In the genomic region with DNA sequence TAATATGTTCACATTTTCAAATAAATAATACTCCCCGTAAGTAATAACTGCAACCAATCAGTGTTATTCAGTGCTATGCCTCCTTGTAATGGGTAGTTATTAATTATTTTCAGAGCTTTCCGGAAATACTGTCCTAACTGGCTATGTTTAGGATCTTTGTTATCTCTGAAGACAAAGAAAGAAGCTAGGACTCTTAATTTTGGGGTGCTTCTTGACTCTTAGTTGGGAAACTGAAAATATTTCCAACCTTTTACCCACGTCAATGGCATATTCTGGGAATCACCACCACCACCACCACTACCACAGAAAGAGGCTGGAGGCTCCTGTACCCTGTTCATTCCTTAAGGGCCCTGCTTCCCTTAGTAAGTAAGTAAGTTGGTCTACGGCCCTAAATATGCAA, we compare ENCODE assay signal across 20 cellular contexts. TPM values are rescaled to one million over a fixed set of nuclear protein-coding genes. Genes with fewer than 3 reads are reported as not detected.
DNase-seq lines count a peak whose midpoint lies in the region; ATAC-seq and TF ChIP-seq lines count a peak whose summit lies in the region.
"Had no signal": no experiment of that assay in that cellular context is flagged by ENCODE, and none has a peak within 500 bp of the region (broad histone marks: within the 10 kb centered on the region; RNA-seq: fewer than 3 reads in every experiment).

No MANE protein-coding gene starts in this region.

- peaks cover 27% of the 10 kb centered on the region for H3K4me1 Mint-ChIP-seq in activated naive CD4-positive, alpha-beta T cell treated with anti-CD3 and anti-CD28 coated beads, Interleukin-2, amount 50 U/mL, for 24 hours
- peaks cover 15% of the 10 kb centered on the region for H3K4me1 Mint-ChIP-seq in activated naive CD4-positive, alpha-beta T cell treated with anti-CD3 and anti-CD28 coated beads for 36 hours (ENCODE audit: low read depth)
- H3K4me1 Mint-ChIP-seq in CD8-positive, alpha-beta T cell (ENCODE audit: low read depth) = peaks cover 27% of the 10 kb centered on the region

- CTCF ChIA-PET in activated naive CD4-positive, alpha-beta T cell treated with anti-CD3 and anti-CD28 coated beads for 36 hours (lab: Charles Lee) = interaction anchor here (1.1 to 1.2 kb wide), 2 partner anchors 300 to 363 kb away, joined by 3 read pairs; no protein-coding TSS in a partner anchor
- CTCF ChIA-PET in CD8-positive, alpha-beta T cell (lab: Charles Lee) = interaction anchor here (0.6 to 1.1 kb wide), 2 partner anchors 75 to 333 kb away, joined by 3 read pairs; no protein-coding TSS in a partner anchor

- peaks cover 14% of the 10 kb centered on the region for H3K36me3 Mint-ChIP-seq in activated naive CD4-positive, alpha-beta T cell treated with anti-CD3 and anti-CD28 coated beads, Interleukin-2, amount 50 U/mL, for 24 hours
- H3K36me3 Mint-ChIP-seq in activated naive CD4-positive, alpha-beta T cell treated with anti-CD3 and anti-CD28 coated beads for 36 hours (ENCODE audit: low read depth) = peaks cover 23% of the 10 kb centered on the region
- peaks cover 90% of the 10 kb centered on the region for H3K36me3 Mint-ChIP-seq in CD8-positive, alpha-beta T cell

- no peaks in the 10 kb centered on the region for H3K9me2 ChIP-seq in Karpas-422 (replicated peaks; ENCODE audit: insufficient read depth, low read length)

- peaks cover 10% of the 10 kb centered on the region for H3K4me1 ChIP-seq in CD8-positive, alpha-beta T cell (ENCODE audit: insufficient read depth, low read length)
- H3K4me1 ChIP-seq in ectodermal cell (ENCODE audit: control insufficient read depth, insufficient read depth, low read length) (no peaks in the 10 kb centered on the region), neutrophil (ENCODE audit: control insufficient read depth in 1 of 2, insufficient read depth in 1 of 2, low read depth in 1 of 2, low read length in 1 of 2) (peaks cover 13 to 33% of the 10 kb centered on the region in 2 experiments), Karpas-422 (ENCODE audit: low read length) (peaks cover 5% of the 10 kb centered on the region)

- H3K27ac Mint-ChIP-seq in activated naive CD4-positive, alpha-beta T cell treated with anti-CD3 and anti-CD28 coated beads, Interleukin-2, amount 50 U/mL, for 24 hours = peak overlapping the region; percentile 17
- no peak overlapping the region for H3K27ac Mint-ChIP-seq in activated naive CD4-positive, alpha-beta T cell treated with anti-CD3 and anti-CD28 coated beads for 36 hours
- peak overlapping the region; percentile 23 for H3K27ac Mint-ChIP-seq in CD8-positive, alpha-beta T cell

- H3K9me3 Mint-ChIP-seq in activated naive CD4-positive, alpha-beta T cell treated with anti-CD3 and anti-CD28 coated beads, Interleukin-2, amount 50 U/mL, for 24 hours = no peaks in the 10 kb centered on the region
- no peaks in the 10 kb centered on the region for H3K9me3 Mint-ChIP-seq in activated naive CD4-positive, alpha-beta T cell treated with anti-CD3 and anti-CD28 coated beads for 36 hours
- H3K9me3 Mint-ChIP-seq in CD8-positive, alpha-beta T cell = no peaks in the 10 kb centered on the region

- WGBS in ectodermal cell, 2 experiments = 97 to 100% methylated on average over 3 to 4 of the region's 4 CpGs

- H3K27me3 Mint-ChIP-seq in activated naive CD4-positive, alpha-beta T cell treated with anti-CD3 and anti-CD28 coated beads, Interleukin-2, amount 50 U/mL, for 24 hours = no peaks in the 10 kb centered on the region
- H3K27me3 Mint-ChIP-seq in activated naive CD4-positive, alpha-beta T cell treated with anti-CD3 and anti-CD28 coated beads for 36 hours (ENCODE audit: low read depth) = no peaks in the 10 kb centered on the region
- no peaks in the 10 kb centered on the region for H3K27me3 Mint-ChIP-seq in CD8-positive, alpha-beta T cell (ENCODE audit: low read depth)

- H3K9me3 ChIP-seq in CD8-positive, alpha-beta T cell (ENCODE audit: low read length) = no peaks in the 10 kb centered on the region
- H3K9me3 ChIP-seq in ectodermal cell (ENCODE audit: control insufficient read depth, low read length) (no peaks in the 10 kb centered on the region), neutrophil (no peaks in the 10 kb centered on the region), Karpas-422 (ENCODE audit: low read length) (no peaks in the 10 kb centered on the region)
- H3K9me3 ChIP-seq: MG63, SJSA1 had no signal

- peaks cover 12% of the 10 kb centered on the region; the same call in 1 of the 2 replicates for H3K79me2 ChIP-seq in Karpas-422 (ENCODE audit: low read length)

- ATAC-seq in CD8-positive, alpha-beta T cell = no peak
- ATAC-seq: HepG2 had no signal

- no peak overlapping the region for H2AFZ ChIP-seq in Karpas-422 (ENCODE audit: low read length)
- H2AFZ ChIP-seq: PC-9 had no signal

- no peak overlapping the region for H3K4me3 ChIP-seq in CD8-positive, alpha-beta T cell (ENCODE audit: low read depth, low read length)
- H3K4me3 ChIP-seq in ectodermal cell (ENCODE audit: insufficient read depth, low read depth, low read length) = no peak overlapping the region
- H3K4me3 ChIP-seq in neutrophil (ENCODE audit: low read depth in 1 of 2, low read length in 1 of 2) = no peak overlapping the region
- no peak overlapping the region for H3K4me3 ChIP-seq in Karpas-422 (ENCODE audit: low read length)
- H3K4me3 ChIP-seq: MG63, PC-9, SJSA1 had no signal

- no peak overlapping the region for H3K4me3 Mint-ChIP-seq in activated naive CD4-positive, alpha-beta T cell treated with anti-CD3 and anti-CD28 coated beads, Interleukin-2, amount 50 U/mL, for 24 hours
- H3K4me3 Mint-ChIP-seq in activated naive CD4-positive, alpha-beta T cell treated with anti-CD3 and anti-CD28 coated beads for 36 hours = no peak overlapping the region
- H3K4me3 Mint-ChIP-seq in CD8-positive, alpha-beta T cell = no peak overlapping the region

- H3K27me3 ChIP-seq in CD8-positive, alpha-beta T cell (ENCODE audit: insufficient read depth, low read length) = no peaks in the 10 kb centered on the region
- H3K27me3 ChIP-seq in ectodermal cell (ENCODE audit: control insufficient read depth, insufficient read depth, low read length, poor library complexity, severe bottlenecking) = no peaks in the 10 kb centered on the region
- no peaks in the 10 kb centered on the region for H3K27me3 ChIP-seq in neutrophil
- no peaks in the 10 kb centered on the region for H3K27me3 ChIP-seq in Karpas-422 (ENCODE audit: low read length)
- H3K27me3 ChIP-seq: MG63, SJSA1 had no signal

- no peak for TF ChIP-seq CTCF in CD8-positive, alpha-beta T cell (IDR thresholded peaks at IDR 0.05)
- no peak for TF ChIP-seq CTCF in neutrophil (IDR thresholded peaks at IDR 0.05)

- peaks cover 43% of the 10 kb centered on the region for H3K36me3 ChIP-seq in CD8-positive, alpha-beta T cell (ENCODE audit: insufficient read depth, low read length)
- H3K36me3 ChIP-seq in ectodermal cell (ENCODE audit: control insufficient read depth, insufficient read depth, low read length) = peaks cover 45% of the 10 kb centered on the region
- peaks cover 73% of the 10 kb centered on the region for H3K36me3 ChIP-seq in neutrophil
- peaks cover 69% of the 10 kb centered on the region for H3K36me3 ChIP-seq in Karpas-422 (ENCODE audit: insufficient read depth, low read length)

- H3K9ac ChIP-seq in Karpas-422 (ENCODE audit: low read length) = no peak overlapping the region
- H3K9ac ChIP-seq: KMS-11 had no signal

- POLR2A ChIA-PET in CD8-positive, alpha-beta T cell (lab: Charles Lee) = interaction anchor here (1.1 kb wide), 1 partner anchor 10 kb away, joined by 3 read pairs; no protein-coding TSS in a partner anchor

- no peaks in the 10 kb centered on the region for H4K20me1 ChIP-seq in Karpas-422 (ENCODE audit: insufficient read depth, low read depth, low read length)

- no peak for DNase-seq in activated naive CD4-positive, alpha-beta T cell treated with anti-CD3 and anti-CD28 coated beads for 36 hours
- no peak for DNase-seq in CD8-positive, alpha-beta T cell
- no peak for DNase-seq in activated CD4-positive, alpha-beta T cell treated with anti-CD3 and anti-CD28 coated beads for 4 hours
- no peak for DNase-seq in LoVo (ENCODE audit: low spot score)
- DNase-seq in Karpas-422 = no peak
- DNase-seq: 8988T, C1 segment of cervical spinal cord, Calu3, DMS53, MG63, NCI-H1092 treated with DMSO at 0.1 percent for 48 hours, NCI-H2227 treated with DMSO at 0.1 percent for 48 hours, NCI-H524, PC-9 had no signal

- intact Hi-C loops in activated naive CD4-positive, alpha-beta T cell treated with anti-CD3 and anti-CD28 coated beads for 36 hours (cut with micrococcal nuclease) = no loop called here
- intact Hi-C loops in CD8-positive, alpha-beta T cell (cut with DNase I, micrococcal nuclease) = loop anchor here in 1 of 2 experiments (5.0 kb wide), 1 partner anchor 37 kb away; a partner anchor contains a TSS

- no peak overlapping the region for H3K27ac ChIP-seq in CD8-positive, alpha-beta T cell (ENCODE audit: low read depth, low read length)
- H3K27ac ChIP-seq in ectodermal cell (ENCODE audit: insufficient read depth, low read depth, low read length, poor library complexity, severe bottlenecking) (peak overlapping the region; percentile 2), neutrophil (peak overlapping the region; percentile 60), Karpas-422 (ENCODE audit: low read length) (no peak overlapping the region)
- H3K27ac ChIP-seq: KMS-11, PC-9, SJSA1 had no signal

- H3K4me2 ChIP-seq in Karpas-422 (ENCODE audit: low read depth, low read length, poor library complexity, severe bottlenecking) = no peak overlapping the region
- H3K4me2 ChIP-seq: KMS-11, PC-9 had no signal

RNA-seq across cellular contexts. Expression of a gene that starts 39.1 kb away (rescaled TPM):
- total RNA-seq in activated naive CD4-positive, alpha-beta T cell treated with anti-CD3 and anti-CD28 coated beads for 36 hours = 10 to 100 TPM; 15.6 to 17.9 TPM
- total RNA-seq in CD8-positive, alpha-beta T cell = 1 to 10 TPM; 8.1 to 9.6 TPM
- polyA plus RNA-seq in ectodermal cell (2013, experiment 1 of 4) = 35.4 TPM
- polyA plus RNA-seq in ectodermal cell (2013, experiment 2 of 4) = 26.7 TPM
- polyA plus RNA-seq in ectodermal cell (2013, experiment 3 of 4) = 25.8 TPM
- 33.2 TPM for polyA plus RNA-seq in ectodermal cell (2013, experiment 4 of 4)
- total RNA-seq in Karpas-422 (2014; rRNA removed; shearing (Covaris generic); ENCODE audit: low replicate concordance) = 14.9 and 23.5 TPM in 2 replicates

Comparison
In these comparisons a context has a peak if more than half of its experiments do, and no peak if none do; other contexts are left out.
1. H3K27ac ChIP-seq: peak in ectodermal cell (single experiment) and neutrophil (single experiment); none in CD8-positive, alpha-beta T cell (single experiment) and Karpas-422 (single experiment).